8 cellular contexts compared by ENCODE assay signal in the genomic region with DNA sequence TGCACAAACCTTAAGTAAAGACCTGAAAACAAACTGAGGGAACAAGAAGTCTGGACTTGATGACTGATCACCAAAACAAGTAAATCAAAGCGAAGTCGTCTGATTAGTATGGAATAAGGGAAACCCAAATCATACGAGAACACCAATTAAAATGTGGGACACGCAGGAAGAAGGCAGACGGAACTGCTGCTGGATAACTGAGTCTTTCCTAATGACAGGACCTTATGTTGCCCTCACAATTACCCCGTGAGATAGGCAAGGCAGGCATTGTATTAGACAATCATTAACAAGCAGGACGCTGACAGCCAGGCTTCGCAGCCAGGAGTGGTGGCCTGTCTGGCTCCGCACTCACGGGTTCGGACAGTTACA. TPM values are rescaled to one million over a fixed set of nuclear protein-coding genes. Genes with fewer than 3 reads are reported as not detected.
DNase-seq lines count a peak whose midpoint lies in the region; ATAC-seq and TF ChIP-seq lines count a peak whose summit lies in the region.

No MANE protein-coding gene starts in this region.

- peak in 2 of 8 donors; percentile 36 to 44 for ATAC-seq in heart right ventricle
- no peak for ATAC-seq in left ventricle myocardium superior
- ATAC-seq in GM18870 (IDR thresholded peaks at IDR 0.05; ENCODE audit: unreplicated experiment): no peak

- intact Hi-C loops in heart right ventricle (cut with DNase I) (loop anchor here in 7 of 10 donors (1.0 to 5.0 kb wide), 4 partner anchors 17 to 47 kb away; a partner anchor contains a TSS), left ventricle myocardium superior (cut with micrococcal nuclease) (no loop called here), MCF 10A (cut with micrococcal nuclease) (loop anchor here (1.0 to 5.0 kb wide), 3 partner anchors 17 to 255 kb away; a partner anchor contains a TSS)

- H3K9me3 ChIP-seq in heart right ventricle: no peaks in the 10 kb centered on the region
- no peaks in the 10 kb centered on the region for H3K9me3 ChIP-seq in mesodermal cell (ENCODE audit: control insufficient read depth, low read length)

- POLR2A ChIA-PET in MCF 10A (lab: Yijun Ruan, JAX): interaction anchor here (0.5 to 12.1 kb wide), 19 partner anchors 9 to 527 kb away, joined by 3 to 257 read pairs (median 5); a partner anchor contains a TSS
- POLR2A ChIA-PET in HEK293T (lab: Yijun Ruan, JAX): interaction anchor here (0.7 to 5.9 kb wide), 12 partner anchors 11 to 253 kb away, joined by 3 to 56 read pairs (median 5); a partner anchor contains a TSS

- peak overlapping the region; percentile 75 to 100 (median 98) for H3K27ac ChIP-seq in heart right ventricle
- H3K27ac ChIP-seq in mesodermal cell (ENCODE audit: low read depth, low read length, severe bottlenecking): peak overlapping the region; percentile 86

- DNase-seq in heart right ventricle (no peak), left ventricle myocardium superior (no peak), MCF 10A (ENCODE audit: unreplicated experiment) (no peak), SIG-M5 treated with dmso at 0.1 percent for 504 hours (lab: John Stamatoyannopoulos, UW; ENCODE audit: unreplicated experiment) (no peak), AG08396 (ENCODE audit: low spot score) (no peak), HEK293T (ENCODE audit: extremely low spot score) (no peak)

- H3K4me1 Mint-ChIP-seq in MCF 10A (ENCODE audit: insufficient read depth, unreplicated experiment): peaks cover 11% of the 10 kb centered on the region

- H3K27me3 Mint-ChIP-seq in MCF 10A (ENCODE audit: insufficient read depth, unreplicated experiment): no peaks in the 10 kb centered on the region

- 2 to 3% methylated on average over 11 of the region's 11 CpGs for WGBS in heart right ventricle, 2 donors
- 16 to 21% methylated on average over 7 to 10 of the region's 11 CpGs for whole genome bisulfite sequencing in mesodermal cell (ENCODE audit: insufficient coverage in 2 of 2), 2 experiments

- TF ChIP-seq CTCF in heart right ventricle (IDR thresholded peaks at IDR 0.05): no peak
- no peak for TF ChIP-seq CTCF in MCF 10A (IDR thresholded peaks at IDR 0.05; ENCODE audit: unreplicated experiment)

- peaks cover 0 to 36% (median 20%) of the 10 kb centered on the region in 9 donors for H3K4me1 ChIP-seq in heart right ventricle
- H3K4me1 ChIP-seq in mesodermal cell (ENCODE audit: control insufficient read depth, insufficient read depth, low read length, poor library complexity, severe bottlenecking): peaks cover 9% of the 10 kb centered on the region

- CTCF ChIA-PET in MCF 10A (lab: Yijun Ruan, JAX) (interaction anchor here (1.0 kb wide), 1 partner anchor 162 kb away, joined by 3 read pairs; no protein-coding TSS in a partner anchor), HEK293T (lab: Yijun Ruan, JAX) (interaction anchor here (0.5 to 0.6 kb wide), 2 partner anchors 360 to 764 kb away, joined by 4 to 7 read pairs; no protein-coding TSS in a partner anchor)

- H3K4me3 Mint-ChIP-seq in MCF 10A (ENCODE audit: unreplicated experiment): peak overlapping the region; percentile 99

- no peaks in the 10 kb centered on the region for H3K27me3 ChIP-seq in heart right ventricle

- H3K36me3 ChIP-seq in heart right ventricle: no peaks in the 10 kb centered on the region
- H3K36me3 ChIP-seq in mesodermal cell (ENCODE audit: control insufficient read depth, insufficient read depth, low read length): peaks cover 9% of the 10 kb centered on the region

- H3K27ac Mint-ChIP-seq in MCF 10A (ENCODE audit: low read depth, unreplicated experiment): peak overlapping the region; percentile 100

- BruUV-seq in MCF 10A (replicated peaks; lab: Mats Ljungman, UMichigan): no TSS peak

- H3K4me3 ChIP-seq in heart right ventricle (peak overlapping the region; percentile 52 to 92 (median 74)), mesodermal cell (ENCODE audit: extremely low read depth, insufficient read depth, low read length, poor library complexity, severe bottlenecking) (peak overlapping the region; percentile 90)

- no peaks in the 10 kb centered on the region for H3K9me3 Mint-ChIP-seq in MCF 10A (ENCODE audit: unreplicated experiment)

- peaks cover 11% of the 10 kb centered on the region for H3K36me3 Mint-ChIP-seq in MCF 10A (ENCODE audit: insufficient read depth, unreplicated experiment)

TF ChIP-seq in HEK293T, 16 proteins besides CTCF, POLR2A, EP300 and RAD21:
- no peak for TF ChIP-seq ARNT (IDR thresholded peaks at IDR 0.05)
- TF ChIP-seq, protein P1, sequence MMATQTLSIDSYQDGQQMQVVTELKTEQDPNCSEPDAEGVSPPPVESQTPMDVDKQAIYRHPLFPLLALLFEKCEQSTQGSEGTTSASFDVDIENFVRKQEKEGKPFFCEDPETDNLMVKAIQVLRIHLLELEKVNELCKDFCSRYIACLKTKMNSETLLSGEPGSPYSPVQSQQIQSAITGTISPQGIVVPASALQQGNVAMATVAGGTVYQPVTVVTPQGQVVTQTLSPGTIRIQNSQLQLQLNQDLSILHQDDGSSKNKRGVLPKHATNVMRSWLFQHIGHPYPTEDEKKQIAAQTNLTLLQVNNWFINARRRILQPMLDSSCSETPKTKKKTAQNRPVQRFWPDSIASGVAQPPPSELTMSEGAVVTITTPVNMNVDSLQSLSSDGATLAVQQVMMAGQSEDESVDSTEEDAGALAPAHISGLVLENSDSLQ (IDR thresholded peaks at IDR 0.05): no peak
- TF ChIP-seq SUZ12 (IDR thresholded peaks at IDR 0.05): no peak
- no peak for TF ChIP-seq FOXM1 (IDR thresholded peaks at IDR 0.05; ENCODE audit: borderline replicate concordance)
- no peak for TF ChIP-seq ZNF384 (IDR thresholded peaks at IDR 0.05)
- TF ChIP-seq FOXK2 (IDR thresholded peaks at IDR 0.05): no peak
- TF ChIP-seq CTBP1 (IDR thresholded peaks at IDR 0.05; ENCODE audit: borderline replicate concordance): no peak
- no peak for TF ChIP-seq L3MBTL2 (conservative IDR thresholded peaks at IDR 0.05)
- no peak for TF ChIP-seq FOXA1 (IDR thresholded peaks at IDR 0.05)
- TF ChIP-seq TARDBP (IDR thresholded peaks at IDR 0.05): no peak
- no peak for TF ChIP-seq NFRKB (IDR thresholded peaks at IDR 0.05)
- TF ChIP-seq ELF4 (IDR thresholded peaks at IDR 0.05): no peak
- no peak for TF ChIP-seq LEF1 (IDR thresholded peaks at IDR 0.05; ENCODE audit: borderline replicate concordance)

RNA-seq across cellular contexts. Expression of a gene that starts 0.6 kb away (rescaled TPM):
- 10 to 100 TPM; 25.5 to 44.1 (median 33.0) TPM for total RNA-seq in heart right ventricle
- 10 to 100 TPM; 19.8 to 29.0 TPM for polyA plus RNA-seq in heart right ventricle
- total RNA-seq in left ventricle myocardium superior: 25.6 TPM
- total RNA-seq in MCF 10A (2022): 21.3 and 22.8 TPM in 2 replicates
- polyA plus RNA-seq in mesodermal cell (2013, experiment 1 of 2): 28.9 TPM
- 28.0 TPM for polyA plus RNA-seq in mesodermal cell (2013, experiment 2 of 2)

RNA-seq across cellular contexts. Expression of a gene that starts 17.9 kb away (rescaled TPM):
- total RNA-seq in heart right ventricle (100 to 1,000 TPM; 132 to 162 (median 151) TPM), left ventricle myocardium superior (132 TPM), MCF 10A (2022) (179 and 182 TPM in 2 replicates)
- 100 to 1,000 TPM; 103 to 206 TPM for polyA plus RNA-seq in heart right ventricle
- polyA plus RNA-seq in mesodermal cell (2013, experiment 1 of 2): 299 TPM
- 285 TPM for polyA plus RNA-seq in mesodermal cell (2013, experiment 2 of 2)

RNA-seq across cellular contexts. Expression of a gene that starts 46.9 kb away (rescaled TPM):
- 100 to 1,000 TPM; 104 to 175 (median 135) TPM for total RNA-seq in heart right ventricle
- 100 to 1,000 TPM in 1 of 2 donors, 10 to 100 TPM in 1; 83.5 to 176 TPM for polyA plus RNA-seq in heart right ventricle
- total RNA-seq in left ventricle myocardium superior: 152 TPM
- 681 and 693 TPM in 2 replicates for total RNA-seq in MCF 10A (2022)
- 336 TPM for polyA plus RNA-seq in mesodermal cell (2013, experiment 1 of 2)
- 357 TPM for polyA plus RNA-seq in mesodermal cell (2013, experiment 2 of 2)

RNA-seq across cellular contexts. Expression of a gene that starts 47.4 kb away (rescaled TPM):
- total RNA-seq in heart right ventricle (100 to 1,000 TPM in 6 of 10 donors, 10 to 100 TPM in 4; 73.7 to 157 (median 103) TPM), left ventricle myocardium superior (118 TPM), MCF 10A (2022) (80.0 and 95.2 TPM in 2 replicates)
- 100 to 1,000 TPM; 202 to 217 TPM for polyA plus RNA-seq in heart right ventricle
- 200 TPM for polyA plus RNA-seq in mesodermal cell (2013, experiment 1 of 2)
- 212 TPM for polyA plus RNA-seq in mesodermal cell (2013, experiment 2 of 2)
